30 cellular contexts compared by ENCODE assay signal in genomic region chr20:52978851-52979250, GRCh38. TPM values are rescaled to one million over a fixed set of nuclear protein-coding genes. Genes with fewer than 3 reads are reported as not detected.
DNase-seq lines count a peak whose midpoint lies in the region; ATAC-seq and TF ChIP-seq lines count a peak whose summit lies in the region.
"Had no signal": no experiment of that assay in that cellular context is flagged by ENCODE, and none has a peak within 500 bp of the region (broad histone marks: within the 10 kb centered on the region; RNA-seq: fewer than 3 reads in every experiment).

No MANE protein-coding gene starts in this region.

- peak in 1 of 2 donors; percentile 30 for ATAC-seq in activated naive CD4-positive, alpha-beta T cell treated with anti-CD3 and anti-CD28 coated beads, Interleukin-2, amount 50 U/mL, for 72 hours
- ATAC-seq in T-helper 17 cell (no peak), GM19455 (IDR thresholded peaks at IDR 0.05; ENCODE audit: unreplicated experiment) (no peak), upper lobe of right lung (no peak)
- ATAC-seq: esophagus mucosa; HCT116; heart right ventricle; K562; left cardiac atrium; right lobe of liver; stimulated activated effector memory CD8-positive, alpha-beta T cell treated with anti-CD3 and anti-CD28 coated beads, Interleukin-12 subunit alpha, Interleukin-12 subunit beta, amount 100 ng/mL, for 72 hours had no signal

- H3K4me1 ChIP-seq in upper lobe of right lung = no peaks in the 10 kb centered on the region

- DNase-seq in activated naive CD4-positive, alpha-beta T cell treated with anti-CD3 and anti-CD28 coated beads, Interleukin-2, amount 50 U/mL, for 72 hours (ENCODE audit: low spot score in 2 of 2) = no peak
- no peak for DNase-seq in activated naive CD4-positive, alpha-beta T cell treated with Interleukin-2 at 50 U/mL for 16 hours
- DNase-seq in T-helper 17 cell (no peak), fibroblast of the aortic adventitia (ENCODE audit: low read depth) (peak; percentile 15), DMS153 (lab: John Stamatoyannopoulos, UW) (no peak), upper lobe of right lung (no peak)
- DNase-seq: anterior cingulate cortex; caudate nucleus; cortex of kidney; foreskin melanocyte; heart right ventricle; left cardiac atrium; MG63; NCI-H1436; NCI-H2081 treated with DMSO at 0.1 percent for 48 hours; NCI-H226; NCI-H69; posterior cingulate gyrus; right lobe of liver; stimulated activated CD4-positive, alpha-beta T cell treated with anti-CD3 and anti-CD28 coated beads, Interleukin-4, amount 100 ng/mL, for 24 hours had no signal

- no peaks in the 10 kb centered on the region for H3K9me3 Mint-ChIP-seq in activated naive CD4-positive, alpha-beta T cell treated with anti-CD3 and anti-CD28 coated beads, Interleukin-2, amount 50 U/mL, for 72 hours
- H3K9me3 Mint-ChIP-seq: stimulated activated effector memory CD8-positive, alpha-beta T cell treated with anti-CD3 and anti-CD28 coated beads, Interleukin-12 subunit alpha, Interleukin-12 subunit beta, amount 100 ng/mL, for 72 hours; type B pancreatic cell had no signal

- no peak for TF ChIP-seq CTCF in fibroblast of the aortic adventitia (IDR thresholded peaks at IDR 0.05; ENCODE audit: insufficient read depth, low read length)
- no peak for TF ChIP-seq CTCF in upper lobe of right lung (IDR thresholded peaks at IDR 0.05)

- H3K4me3 Mint-ChIP-seq in T-helper 17 cell = peak overlapping the region; percentile 60
- H3K4me3 Mint-ChIP-seq: activated naive CD8-positive, alpha-beta T cell; CD14-positive monocyte; stimulated activated effector memory CD8-positive, alpha-beta T cell treated with anti-CD3 and anti-CD28 coated beads, Interleukin-12 subunit alpha, Interleukin-12 subunit beta, amount 100 ng/mL, for 72 hours; type B pancreatic cell had no signal

- H3K9me3 ChIP-seq in T-helper 17 cell (ENCODE audit: control insufficient read depth, low read length, poor library complexity, severe bottlenecking) = no peaks in the 10 kb centered on the region
- H3K9me3 ChIP-seq in upper lobe of right lung = no peaks in the 10 kb centered on the region
- H3K9me3 ChIP-seq: heart right ventricle, MG63, right lobe of liver had no signal

- peaks cover 1% of the 10 kb centered on the region for H3K27me3 ChIP-seq in upper lobe of right lung
- H3K27me3 ChIP-seq: right lobe of liver had no signal

- H3K27ac Mint-ChIP-seq in activated naive CD4-positive, alpha-beta T cell treated with anti-CD3 and anti-CD28 coated beads, Interleukin-2, amount 50 U/mL, for 72 hours = peak overlapping the region; percentile 79 to 87
- H3K27ac Mint-ChIP-seq in T-helper 17 cell = peak overlapping the region; percentile 92
- H3K27ac Mint-ChIP-seq: activated naive CD8-positive, alpha-beta T cell; CD14-positive monocyte; stimulated activated effector memory CD8-positive, alpha-beta T cell treated with anti-CD3 and anti-CD28 coated beads, Interleukin-12 subunit alpha, Interleukin-12 subunit beta, amount 100 ng/mL, for 72 hours; type B pancreatic cell had no signal

- H3K4me3 ChIP-seq in fibroblast of the aortic adventitia (ENCODE audit: low read depth, low read length) = no peak overlapping the region
- H3K4me3 ChIP-seq in upper lobe of right lung = no peak overlapping the region
- H3K4me3 ChIP-seq: heart right ventricle, K562, MG63, right lobe of liver had no signal

- no peak overlapping the region for H3K27ac ChIP-seq in upper lobe of right lung
- H3K27ac ChIP-seq: heart right ventricle, right lobe of liver, VCaP had no signal

- peaks cover 33% of the 10 kb centered on the region for H3K4me1 Mint-ChIP-seq in T-helper 17 cell
- H3K4me1 Mint-ChIP-seq: CD14-positive monocyte; stimulated activated effector memory CD8-positive, alpha-beta T cell treated with anti-CD3 and anti-CD28 coated beads, Interleukin-12 subunit alpha, Interleukin-12 subunit beta, amount 100 ng/mL, for 72 hours had no signal

- H3K36me3 Mint-ChIP-seq in activated naive CD4-positive, alpha-beta T cell treated with anti-CD3 and anti-CD28 coated beads, Interleukin-2, amount 50 U/mL, for 72 hours = peaks cover 28 to 82% of the 10 kb centered on the region in 2 donors
- H3K36me3 Mint-ChIP-seq in T-helper 17 cell (ENCODE audit: low read depth) = no peaks in the 10 kb centered on the region
- H3K36me3 Mint-ChIP-seq: activated naive CD8-positive, alpha-beta T cell; CD14-positive monocyte; stimulated activated effector memory CD8-positive, alpha-beta T cell treated with anti-CD3 and anti-CD28 coated beads, Interleukin-12 subunit alpha, Interleukin-12 subunit beta, amount 100 ng/mL, for 72 hours had no signal

- no peaks in the 10 kb centered on the region for H3K36me3 ChIP-seq in upper lobe of right lung
- H3K36me3 ChIP-seq: heart right ventricle, MG63, right lobe of liver had no signal

- intact Hi-C loops in upper lobe of right lung (cut with DNase I) = no loop called here

- H3K27me3 Mint-ChIP-seq in T-helper 17 cell = peaks cover 52% of the 10 kb centered on the region

RNA-seq across cellular contexts. Expression of gene TSHZ2, which starts 6.7 kb away (rescaled TPM):
- 10 to 100 TPM; 31.4 to 91.0 TPM for total RNA-seq in activated naive CD4-positive, alpha-beta T cell treated with anti-CD3 and anti-CD28 coated beads, Interleukin-2, amount 50 U/mL, for 72 hours
- total RNA-seq in T-helper 17 cell = 10 to 100 TPM; 29.1 to 30.7 TPM
- total RNA-seq in fibroblast of the aortic adventitia (ENCODE audit: low replicate concordance) = 6.9 and 48.9 TPM in 2 replicates
- 5.2 TPM for total RNA-seq in upper lobe of right lung
- total RNA-seq: SK-MEL-5 had no signal
